Comparison of ENCODE assay signal across 22 cellular contexts in genomic region chr21:43375006-43375826, GRCh38. TPM values are rescaled to one million over a fixed set of nuclear protein-coding genes. Genes with fewer than 3 reads are reported as not detected.
A peak's percentile ranks its signal among the peaks of the same experiment; 100 is the strongest.
DNase-seq lines count a peak whose midpoint lies in the region; ATAC-seq, FAIRE-seq and TF ChIP-seq lines count a peak whose summit lies in the region.
"Had no signal": no experiment of that assay in that cellular context is flagged by ENCODE, and none has a peak within 500 bp of the region (broad histone marks: within the 10 kb centered on the region; RNA-seq: fewer than 3 reads in every experiment).

No MANE protein-coding gene starts in this region.

- no peak overlapping the region for H3K27ac ChIP-seq in right atrium auricular region
- no peak overlapping the region for H3K27ac ChIP-seq in K562 (ENCODE audit: extremely low read depth, low read depth, low read length)

- peaks cover 4% of the 10 kb centered on the region for H3K9me1 ChIP-seq in K562 (ENCODE audit: control insufficient read depth, insufficient read depth, low read length)

- H3K4me1 Mint-ChIP-seq in natural killer cell treated with Interleukin-12 subunit alpha and Interleukin-12 subunit beta and Interleukin-15 and Interleukin-18, amount 100 ng/mL, for 72 hours (ENCODE audit: low read depth in 2 of 2): no peaks in the 10 kb centered on the region
- H3K4me1 Mint-ChIP-seq in activated naive CD4-positive, alpha-beta T cell treated with anti-CD3 and anti-CD28 coated beads for 36 hours (ENCODE audit: low read depth): no peaks in the 10 kb centered on the region

- H3K79me2 ChIP-seq in K562 (ENCODE audit: control insufficient read depth, insufficient read depth, low read length): no peaks in the 10 kb centered on the region

- in situ Hi-C loops in K562 (cut with MboI): no loop called here

- DNase-seq in left cardiac atrium (peak; percentile 12), right atrium auricular region (ENCODE audit: low spot score) (no peak), K562 (ENCODE audit: extremely low read depth in 1 of 4, low spot score in 3 of 4) (no peak)
- DNase-seq in natural killer cell treated with Interleukin-12 subunit alpha and Interleukin-12 subunit beta and Interleukin-15 and Interleukin-18, amount 100 ng/mL, for 72 hours (ENCODE audit: low spot score): peak; percentile 49
- DNase-seq in activated CD8-positive, alpha-beta memory T cell treated with anti-CD3 and anti-CD28 coated beads for 24 hours: no peak
- no peak for DNase-seq in activated naive CD4-positive, alpha-beta T cell treated with anti-CD3 and anti-CD28 coated beads for 36 hours
- DNase-seq: 8988T, ACHN, Calu3, DMS79 treated with DMSO at 0.1 percent for 48 hours, NCI-H1048, NCI-H1417, NCI-H1694, NCI-H2029 treated with DMSO at 0.1 percent for 48 hours, NCI-H2227 treated with DMSO at 0.1 percent for 48 hours, NCI-H526 treated with DMSO at 0.1 percent for 48 hours, RPMI8226, SIG-M5, SK-N-SH had no signal

- ATAC-seq in left cardiac atrium (no peak), K562 (no peak; the same call in 2 of the 3 replicates), HG03439 (IDR thresholded peaks at IDR 0.05; ENCODE audit: unreplicated experiment) (no peak)
- no peak for ATAC-seq in natural killer cell treated with Interleukin-12 subunit alpha and Interleukin-12 subunit beta and Interleukin-15 and Interleukin-18, amount 100 ng/mL, for 72 hours

- no peak for TF ChIP-seq POLR2A in K562 (conservative IDR thresholded peaks at IDR 0.05)

- peak overlapping the region in 1 of 2 experiments; percentile 13; a peak in 1 of 4 replicates for H3K9ac ChIP-seq in K562 (ENCODE audit: insufficient read depth in 1 of 2, low read depth in 2 of 2, low read length in 2 of 2)
- H3K9ac ChIP-seq: SK-N-SH had no signal

- TF ChIP-seq EP300 in K562 (IDR thresholded peaks at IDR 0.05; ENCODE audit: low read length): no peak

- intact Hi-C loops in left cardiac atrium (cut with DNase I): no loop called here
- intact Hi-C loops in K562 (cut with micrococcal nuclease): no loop called here
- intact Hi-C loops in activated naive CD4-positive, alpha-beta T cell treated with anti-CD3 and anti-CD28 coated beads for 36 hours (cut with micrococcal nuclease): no loop called here

- H2AFZ ChIP-seq in K562 (ENCODE audit: low read depth, low read length): no peak overlapping the region

- H3K36me3 Mint-ChIP-seq in natural killer cell treated with Interleukin-12 subunit alpha and Interleukin-12 subunit beta and Interleukin-15 and Interleukin-18, amount 100 ng/mL, for 72 hours: no peaks in the 10 kb centered on the region
- H3K36me3 Mint-ChIP-seq in activated naive CD4-positive, alpha-beta T cell treated with anti-CD3 and anti-CD28 coated beads for 36 hours (ENCODE audit: low read depth): no peaks in the 10 kb centered on the region
- H3K36me3 Mint-ChIP-seq: IgD-negative memory B cell had no signal

- BruUV-seq in K562 (replicated peaks; lab: Mats Ljungman, UMichigan): no TSS peak

- no peak overlapping the region for H3K4me3 ChIP-seq in right atrium auricular region
- no peak overlapping the region for H3K4me3 ChIP-seq in K562

- H3K27me3 ChIP-seq in right atrium auricular region (no peaks in the 10 kb centered on the region), K562 (ENCODE audit: control insufficient read depth in 2 of 2, insufficient read depth in 2 of 2, low read length in 2 of 2) (peaks cover 38 to 60% of the 10 kb centered on the region in 2 experiments; a peak in 4 of 5 replicates)

- no peaks in the 10 kb centered on the region for H3K27me3 Mint-ChIP-seq in natural killer cell treated with Interleukin-12 subunit alpha and Interleukin-12 subunit beta and Interleukin-15 and Interleukin-18, amount 100 ng/mL, for 72 hours
- no peaks in the 10 kb centered on the region for H3K27me3 Mint-ChIP-seq in activated naive CD4-positive, alpha-beta T cell treated with anti-CD3 and anti-CD28 coated beads for 36 hours (ENCODE audit: low read depth)
- H3K27me3 Mint-ChIP-seq: IgD-negative memory B cell had no signal

- no peaks in the 10 kb centered on the region for H3K9me3 Mint-ChIP-seq in natural killer cell treated with Interleukin-12 subunit alpha and Interleukin-12 subunit beta and Interleukin-15 and Interleukin-18, amount 100 ng/mL, for 72 hours
- H3K9me3 Mint-ChIP-seq in activated naive CD4-positive, alpha-beta T cell treated with anti-CD3 and anti-CD28 coated beads for 36 hours: no peaks in the 10 kb centered on the region
- H3K9me3 Mint-ChIP-seq: IgD-negative memory B cell had no signal

- WGBS in K562 (ENCODE audit: insufficient coverage, low coverage, missing lambda C conversion rate): under 1% methylated on average over 17 of the region's 17 CpGs

- no peak overlapping the region for H3K27ac Mint-ChIP-seq in natural killer cell treated with Interleukin-12 subunit alpha and Interleukin-12 subunit beta and Interleukin-15 and Interleukin-18, amount 100 ng/mL, for 72 hours
- no peak overlapping the region for H3K27ac Mint-ChIP-seq in activated naive CD4-positive, alpha-beta T cell treated with anti-CD3 and anti-CD28 coated beads for 36 hours

- no peak for FAIRE-seq in K562 (lab: Jason Lieb, UNC)
- FAIRE-seq: GM19239 had no signal

- POLR2A ChIA-PET in K562 (lab: Yijun Ruan, JAX): no interaction called here

- TF ChIP-seq CTCF in right atrium auricular region (IDR thresholded peaks at IDR 0.05) (no peak), K562 (IDR thresholded peaks at IDR 0.05 in 2 of 3, conservative IDR thresholded peaks at IDR 0.05 in 1 of 3; ENCODE audit: insufficient read depth in 2 of 3, low read depth in 1 of 3, low read length in 3 of 3) (no peak)

- H4K20me1 ChIP-seq in K562 (replicated peaks; ENCODE audit: control insufficient read depth, insufficient read depth, low read length): peaks cover 30% of the 10 kb centered on the region

- H3K36me3 ChIP-seq in right atrium auricular region (no peaks in the 10 kb centered on the region), K562 (ENCODE audit: control insufficient read depth, insufficient read depth, low read length) (no peaks in the 10 kb centered on the region)

- H3K4me3 Mint-ChIP-seq in natural killer cell treated with Interleukin-12 subunit alpha and Interleukin-12 subunit beta and Interleukin-15 and Interleukin-18, amount 100 ng/mL, for 72 hours: no peak overlapping the region
- no peak overlapping the region for H3K4me3 Mint-ChIP-seq in activated naive CD4-positive, alpha-beta T cell treated with anti-CD3 and anti-CD28 coated beads for 36 hours
- H3K4me3 Mint-ChIP-seq: IgD-negative memory B cell had no signal

- H3K9me3 ChIP-seq in right atrium auricular region: no peaks in the 10 kb centered on the region
- no peaks in the 10 kb centered on the region for H3K9me3 ChIP-seq in K562 (replicated peaks; ENCODE audit: control insufficient read depth, insufficient read depth, low read depth, low read length)
- H3K9me3 ChIP-seq: SK-N-SH had no signal

- no peak overlapping the region for H3K4me2 ChIP-seq in K562 (ENCODE audit: insufficient read depth, low read length)
- H3K4me2 ChIP-seq: SK-N-SH had no signal

- no peak for TF ChIP-seq RAD21 in K562 (CRISPR knock-in tag; conservative IDR thresholded peaks at IDR 0.05 in 1 of 2, IDR thresholded peaks at IDR 0.05 in 1 of 2)

- no peaks in the 10 kb centered on the region for H3K4me1 ChIP-seq in right atrium auricular region
- peaks cover 0 to 9% of the 10 kb centered on the region in 2 experiments; a peak in 2 of 5 replicates for H3K4me1 ChIP-seq in K562 (replicated peaks in 1 of 2; ENCODE audit: control insufficient read depth in 2 of 2, insufficient read depth in 2 of 2, low read length in 2 of 2)

- CTCF ChIA-PET in K562 (lab: Yijun Ruan, JAX; ENCODE audit: low intra/inter-chr PET ratio): no interaction called here
- CTCF ChIA-PET in activated naive CD4-positive, alpha-beta T cell treated with anti-CD3 and anti-CD28 coated beads for 36 hours (lab: Charles Lee): no interaction called here

TF ChIP-seq in K562, 482 proteins besides CTCF, POLR2A, EP300 and RAD21 (continues in another document):
- no peak for TF ChIP-seq ZBTB33 (CRISPR knock-in tag; IDR thresholded peaks at IDR 0.05)

RNA-seq across cellular contexts. Expression of gene SIK1, which starts 51.7 kb away (rescaled TPM):
- total RNA-seq in left cardiac atrium (10 to 100 TPM; 15.3 to 49.7 TPM), right atrium auricular region (10 to 100 TPM in 1 of 2 donors, 1 to 10 TPM in 1; 3.9 to 33.5 TPM), K562 (2014; rRNA removed) (0.33 and 0.45 TPM in 2 replicates), K562 (2014; rRNA removed; fragmentation: Illumina TruSeq; extraction: Trizol) (0.80 and 1.8 TPM in 2 replicates), K562 (2015; rRNA removed; fragmentation: Illumina TruSeq; extraction: Trizol) (0.98 TPM in 1 of 2 replicates, not detected in the other), K562 (2021) (4.3 TPM in 2 replicates)
- 13.8 and 14.0 TPM in 2 replicates for total RNA-seq in K562 (2011; cell fraction: chromatin; rRNA removed; ENCODE audit: low replicate concordance)
- total RNA-seq in K562 (2011; cell fraction: nucleolus; rRNA removed): 5.0 and 7.2 TPM in 2 replicates
- 3.4 and 5.4 TPM in 2 replicates for total RNA-seq in K562 (2011; cell fraction: nucleoplasm; rRNA removed)
- polyA plus RNA-seq in K562 (2011; rRNA removed) (1.3 and 2.7 TPM in 2 replicates), K562 (2014; fragmentation: Illumina TruSeq; extraction: Trizol) (1.5 and 1.8 TPM in 2 replicates), K562 (2014; fragmentation: Nextera tagmentation; extraction: Ambion mirVana) (not detected), K562 (2014; rRNA removed) (0.66 and 1.8 TPM in 2 replicates)
- polyA plus RNA-seq in K562 (2011; cell fraction: cytosol; rRNA removed): 0.04 and 0.25 TPM in 2 replicates
- polyA plus RNA-seq in K562 (2011; cell fraction: nucleus; rRNA removed): 2.4 and 2.5 TPM in 2 replicates
- polyA plus RNA-seq in K562 (2012): 0.03 and 0.97 TPM in 2 replicates
- polyA minus RNA-seq in K562 (2011; rRNA and poly(A)+ RNA removed): 2.2 TPM in 1 of 2 replicates, not detected in the other
- polyA minus RNA-seq in K562 (2011; cell fraction: cytosol; rRNA and poly(A)+ RNA removed): 1.3 and 11.5 TPM in 2 replicates
- 2.2 and 3.3 TPM in 2 replicates for polyA minus RNA-seq in K562 (2011; cell fraction: nucleus; rRNA and poly(A)+ RNA removed)
- total RNA-seq in natural killer cell treated with Interleukin-12 subunit alpha and Interleukin-12 subunit beta and Interleukin-15 and Interleukin-18, amount 100 ng/mL, for 72 hours: 10 to 100 TPM in 1 of 2 donors, 1 to 10 TPM in 1; 2.6 to 16.0 TPM
- 1 to 10 TPM; 5.1 to 5.2 TPM for total RNA-seq in activated naive CD4-positive, alpha-beta T cell treated with anti-CD3 and anti-CD28 coated beads for 36 hours

Comparison
In these comparisons a context has a peak if more than half of its experiments do, and no peak if none do; other contexts are left out.
1. DNase-seq: peak in left cardiac atrium (single experiment) and natural killer cell treated with Interleukin-12 subunit alpha and Interleukin-12 subunit beta and Interleukin-15 and Interleukin-18, amount 100 ng/mL, for 72 hours (single experiment); none in right atrium auricular region (single experiment), K562 (0 of 4), activated CD8-positive, alpha-beta memory T cell treated with anti-CD3 and anti-CD28 coated beads for 24 hours (single experiment) and activated naive CD4-positive, alpha-beta T cell treated with anti-CD3 and anti-CD28 coated beads for 36 hours (single experiment).